Comparison of ENCODE assay signal across 1 cellular context in the genomic region with DNA sequence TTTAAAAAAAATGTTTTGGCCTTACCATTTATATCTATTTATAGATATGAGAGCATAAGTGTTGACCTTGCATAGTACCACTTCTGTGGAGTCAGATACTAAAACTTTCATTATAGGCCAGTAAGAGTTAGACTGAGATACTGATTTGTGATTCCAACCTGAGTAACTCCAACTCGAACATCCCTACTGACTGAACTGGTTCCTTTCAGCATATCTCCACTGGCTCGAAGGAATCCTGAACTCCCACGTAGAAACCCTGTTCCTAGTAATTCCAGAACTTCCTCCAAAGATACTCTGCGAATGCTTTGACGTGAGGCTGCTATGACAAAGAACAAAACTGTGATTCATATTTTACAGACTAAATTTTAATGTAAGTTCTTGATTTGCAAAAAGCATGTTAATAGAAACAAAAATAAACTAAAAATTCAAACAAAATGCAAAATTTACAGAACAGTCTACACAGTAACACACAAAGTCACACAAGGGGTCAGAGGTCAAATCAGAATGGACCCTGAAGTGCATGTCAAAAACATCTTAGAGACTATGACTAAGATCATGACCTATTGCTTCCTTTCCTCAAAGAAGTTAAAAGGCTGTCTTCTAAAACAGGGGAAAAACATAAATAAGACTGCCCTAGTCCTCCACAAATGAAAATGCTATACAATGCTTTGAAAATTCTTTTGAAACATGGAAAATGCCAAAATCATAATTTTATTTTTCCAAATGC.
A peak's percentile ranks its signal among the peaks of the same experiment; 100 is the strongest.
TF ChIP-seq lines count a peak whose summit lies in the region.

No MANE protein-coding gene starts in this region.

TF ChIP-seq in HepG2, 621 proteins besides CTCF, POLR2A, EP300 and RAD21:
- TF ChIP-seq RXRB (CRISPR knock-in tag; IDR thresholded peaks at IDR 0.05; ENCODE audit: borderline replicate concordance) = no peak
- TF ChIP-seq CREM (IDR thresholded peaks at IDR 0.05) = 0 out of 2 replicates have a peak, but pooled peaks have one; percentile 6
- TF ChIP-seq CREM (CRISPR knock-in tag; IDR thresholded peaks at IDR 0.05) = no peak
- no peak for TF ChIP-seq KDM4B (CRISPR knock-in tag; IDR thresholded peaks at IDR 0.05)
- TF ChIP-seq EEA1 (CRISPR knock-in tag; IDR thresholded peaks at IDR 0.05; ENCODE audit: borderline replicate concordance) = no peak
- peak; percentile 57; the same call in 1 of the 2 replicates for TF ChIP-seq NR2F6 (IDR thresholded peaks at IDR 0.05)
- TF ChIP-seq NR2F6 (CRISPR knock-in tag; IDR thresholded peaks at IDR 0.05) = peak; percentile 29; the same call in 1 of the 2 replicates
- TF ChIP-seq SP5 (CRISPR knock-in tag; IDR thresholded peaks at IDR 0.05; ENCODE audit: borderline replicate concordance, low read depth) = no peak
- TF ChIP-seq ZBTB7B (CRISPR knock-in tag; IDR thresholded peaks at IDR 0.05) = no peak
- no peak for TF ChIP-seq ZNF770 (CRISPR knock-in tag; IDR thresholded peaks at IDR 0.05)
- TF ChIP-seq DNMT3B (CRISPR knock-in tag; conservative IDR thresholded peaks at IDR 0.05) = no peak
- no peak for TF ChIP-seq SALL2 (CRISPR knock-in tag; IDR thresholded peaks at IDR 0.05)
TF ChIP-seq in HepG2: peak in this region for 2.
